In genomic region chr6:16473184-16473907, GRCh38 we compare ENCODE assay signal across 1 cellular context.
TF ChIP-seq lines count a peak whose summit lies in the region.

No MANE protein-coding gene starts in this region.

TF ChIP-seq in SK-N-SH treated with all-trans-retinoic acid at 6 μM for 48 hours, 23 proteins besides CTCF, POLR2A, EP300 and RAD21 (continued from another document):
- TF ChIP-seq PATZ1 (CRISPR knock-in tag; IDR thresholded peaks at IDR 0.05; ENCODE audit: borderline replicate concordance): no peak
- no peak for TF ChIP-seq ARNTL (CRISPR knock-in tag; IDR thresholded peaks at IDR 0.05; ENCODE audit: borderline replicate concordance, low read depth)
